ENCODE assay signal across 25 cellular contexts in genomic region chr17:41925991-41926590, GRCh38. TPM values are rescaled to one million over a fixed set of nuclear protein-coding genes. Genes with fewer than 3 reads are reported as not detected.
"Had no signal": no experiment of that assay in that cellular context is flagged by ENCODE, and none has a peak within 500 bp of the region (broad histone marks: within the 10 kb centered on the region; RNA-seq: fewer than 3 reads in every experiment).

No MANE protein-coding gene starts in this region.

- H3K27ac ChIP-seq: breast epithelium, hepatocyte, sigmoid colon, vagina had no signal

- H3K4me3 ChIP-seq: breast epithelium, hepatocyte, sigmoid colon, smooth muscle cell, vagina had no signal

- DNase-seq: activated B cell treated with CpG ODN at 0.5 μM for 24 hours; activated CD4-positive, alpha-beta T cell treated with anti-CD3 and anti-CD28 coated beads for 36 hours; activated CD8-positive, alpha-beta memory T cell treated with anti-CD3 and anti-CD28 coated beads, Interleukin-2, amount 10 ng/mL, durations not matched to agents 7 days and 5 days; activated CD8-positive, alpha-beta T cell treated with anti-CD3 and anti-CD28 coated beads for 36 hours; activated gamma-delta T cell treated with Interleukin-2 at 50 U/mL for 16 hours; activated T-cell treated with anti-CD3 and anti-CD28 coated beads for 4 hours; amniotic stem cell; effector memory CD4-positive, alpha-beta T cell; foreskin melanocyte; glutamatergic neuron; mesenchymal stem cell; nephron progenitor cell; nucleus accumbens; sigmoid colon; stimulated activated CD4-positive, alpha-beta T cell treated with anti-CD3 and anti-CD28 coated beads, Interleukin-15, amount 100 ng/mL, for 24 hours; stimulated activated CD4-positive, alpha-beta T cell treated with anti-CD3 and anti-CD28 coated beads, Interleukin-2, amount 100 ng/mL, for 48 hours; stimulated activated CD8-positive, alpha-beta memory T cell treated with anti-CD3 and anti-CD28 coated beads, Interleukin-4, amount 100 ng/mL, for 48 hours; stimulated activated naive B cell treated with anti-CD40 and anti-IgM and Interleukin-4, amounts not matched to agents 10 μg/mL and 1 μg/mL and 100 μg/mL, for 72 hours; trophoblast cell had no signal

- ATAC-seq: activated CD4-positive, alpha-beta T cell treated with anti-CD3 and anti-CD28 coated beads for 36 hours; activated CD8-positive, alpha-beta memory T cell treated with anti-CD3 and anti-CD28 coated beads, Interleukin-2, amount 10 ng/mL, durations not matched to agents 7 days and 5 days; activated CD8-positive, alpha-beta T cell treated with anti-CD3 and anti-CD28 coated beads for 36 hours; stimulated activated naive B cell treated with anti-CD40 and anti-IgM and Interleukin-4, amounts not matched to agents 10 μg/mL and 1 μg/mL and 100 μg/mL, for 72 hours had no signal

- H3K4me2 ChIP-seq: hepatocyte, smooth muscle cell had no signal

- H3K36me3 ChIP-seq: breast epithelium, sigmoid colon, vagina had no signal

- H3K27me3 ChIP-seq: breast epithelium, hepatocyte, sigmoid colon, vagina had no signal

- FAIRE-seq: colon had no signal

- H3K9me3 ChIP-seq: breast epithelium, sigmoid colon, vagina had no signal

RNA-seq across cellular contexts. Expression of gene ODAD4, which starts 4.3 kb away (rescaled TPM):
- total RNA-seq: mononuclear cell had no signal
